ENCODE assay signal across 31 cellular contexts in genomic region chr7:153398789-153399553, GRCh38.
"Had no signal": no experiment of that assay in that cellular context is flagged by ENCODE, and none has a peak within 500 bp of the region (broad histone marks: within the 10 kb centered on the region; RNA-seq: fewer than 3 reads in every experiment).

No MANE protein-coding gene starts in this region.

- DNase-seq: Karpas-422, Kasumi-1, MG63, MM.1S, MV-4-11, NCI-H1048, NCI-H1092, NCI-H1092 treated with DMSO at 0.1 percent for 48 hours, NCI-H1105, NCI-H1105 treated with DMSO at 0.1 percent for 48 hours, NCI-H1417 treated with DMSO at 0.1 percent for 48 hours, NCI-H1436, NCI-H1436 treated with DMSO at 0.1 percent for 48 hours, NCI-H1694, NCI-H1694 treated with DMSO at 0.1 percent for 48 hours, NCI-H187, NCI-H187 treated with DMSO at 0.1 percent for 48 hours, NCI-H2029, NCI-H2029 treated with DMSO at 0.1 percent for 48 hours, NCI-H2081 treated with DMSO at 0.1 percent for 48 hours, NCI-H2107, NCI-H2171, NCI-H2171 treated with DMSO at 0.1 percent for 48 hours, NCI-H2227 treated with DMSO at 0.1 percent for 48 hours, NCI-H226, NCI-H345, NCI-H446, NCI-H446 treated with DMSO at 0.1 percent for 48 hours, NCI-H510A, NCI-H510A treated with DMSO at 0.1 percent for 48 hours had no signal

- H3K4me2 ChIP-seq: KMS-11 had no signal

- H3K27ac ChIP-seq: KMS-11 had no signal

- H3K36me3 ChIP-seq: MG63 had no signal

- H3K4me3 ChIP-seq: MG63 had no signal

- H3K9ac ChIP-seq: KMS-11 had no signal

- H3K27me3 ChIP-seq: MG63 had no signal

- H3K9me3 ChIP-seq: MG63 had no signal
